1 cellular context compared by ENCODE assay signal in the genomic region with DNA sequence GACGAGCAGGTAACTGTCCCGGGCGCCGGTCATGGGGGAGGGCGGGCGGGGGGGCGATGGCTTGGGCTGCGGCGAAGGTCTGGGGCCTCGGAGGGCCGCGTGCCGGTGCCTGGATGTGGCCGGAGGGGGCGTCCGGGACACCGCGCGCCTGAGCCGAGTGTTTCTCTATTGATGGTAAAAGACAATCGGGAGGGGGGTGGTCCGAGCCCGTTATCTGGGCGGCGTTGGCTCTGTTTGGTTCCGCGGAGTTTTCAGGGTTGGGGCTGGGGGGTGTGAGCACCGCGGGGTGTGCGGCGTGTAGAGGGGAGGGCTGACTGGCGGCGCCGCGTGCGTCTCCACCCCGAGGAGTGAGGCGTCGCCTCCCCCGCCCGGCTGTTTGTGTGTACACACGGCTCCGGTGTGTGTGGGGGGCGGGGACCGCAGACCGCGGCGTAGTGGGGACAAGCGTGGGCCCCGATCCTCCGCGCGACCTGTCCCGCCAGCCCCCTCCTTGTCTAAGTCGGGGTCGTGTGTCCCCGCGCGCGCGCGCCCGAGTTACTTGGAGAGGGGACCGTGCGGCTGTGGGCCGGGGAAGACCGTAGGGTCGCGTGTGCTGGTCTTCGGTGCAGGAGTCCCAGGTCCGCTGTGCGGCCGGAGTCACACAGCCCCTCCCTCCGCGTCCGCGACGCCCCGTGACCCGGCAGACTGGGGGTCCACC.
TF ChIP-seq lines count a peak whose summit lies in the region.

No MANE protein-coding gene starts in this region.

TF ChIP-seq in SK-N-SH treated with all-trans-retinoic acid at 6 μM for 48 hours, 23 proteins besides CTCF, POLR2A, EP300 and RAD21 (continued from another document):
- TF ChIP-seq ZNF70 (CRISPR knock-in tag; IDR thresholded peaks at IDR 0.05) (no peak), ZC3H10 (CRISPR knock-in tag; IDR thresholded peaks at IDR 0.05) (no peak), BACH2 (CRISPR knock-in tag; IDR thresholded peaks at IDR 0.05; ENCODE audit: borderline replicate concordance) (no peak), ISL1 (CRISPR knock-in tag; IDR thresholded peaks at IDR 0.05) (no peak)
- TF ChIP-seq, protein P1, sequence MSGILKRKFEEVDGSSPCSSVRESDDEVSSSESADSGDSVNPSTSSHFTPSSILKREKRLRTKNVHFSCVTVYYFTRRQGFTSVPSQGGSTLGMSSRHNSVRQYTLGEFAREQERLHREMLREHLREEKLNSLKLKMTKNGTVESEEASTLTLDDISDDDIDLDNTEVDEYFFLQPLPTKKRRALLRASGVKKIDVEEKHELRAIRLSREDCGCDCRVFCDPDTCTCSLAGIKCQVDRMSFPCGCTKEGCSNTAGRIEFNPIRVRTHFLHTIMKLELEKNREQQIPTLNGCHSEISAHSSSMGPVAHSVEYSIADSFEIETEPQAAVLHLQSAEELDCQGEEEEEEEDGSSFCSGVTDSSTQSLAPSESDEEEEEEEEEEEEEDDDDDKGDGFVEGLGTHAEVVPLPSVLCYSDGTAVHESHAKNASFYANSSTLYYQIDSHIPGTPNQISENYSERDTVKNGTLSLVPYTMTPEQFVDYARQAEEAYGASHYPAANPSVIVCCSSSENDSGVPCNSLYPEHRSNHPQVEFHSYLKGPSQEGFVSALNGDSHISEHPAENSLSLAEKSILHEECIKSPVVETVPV (CRISPR knock-in tag; IDR thresholded peaks at IDR 0.05): no peak
- TF ChIP-seq, protein P2, sequence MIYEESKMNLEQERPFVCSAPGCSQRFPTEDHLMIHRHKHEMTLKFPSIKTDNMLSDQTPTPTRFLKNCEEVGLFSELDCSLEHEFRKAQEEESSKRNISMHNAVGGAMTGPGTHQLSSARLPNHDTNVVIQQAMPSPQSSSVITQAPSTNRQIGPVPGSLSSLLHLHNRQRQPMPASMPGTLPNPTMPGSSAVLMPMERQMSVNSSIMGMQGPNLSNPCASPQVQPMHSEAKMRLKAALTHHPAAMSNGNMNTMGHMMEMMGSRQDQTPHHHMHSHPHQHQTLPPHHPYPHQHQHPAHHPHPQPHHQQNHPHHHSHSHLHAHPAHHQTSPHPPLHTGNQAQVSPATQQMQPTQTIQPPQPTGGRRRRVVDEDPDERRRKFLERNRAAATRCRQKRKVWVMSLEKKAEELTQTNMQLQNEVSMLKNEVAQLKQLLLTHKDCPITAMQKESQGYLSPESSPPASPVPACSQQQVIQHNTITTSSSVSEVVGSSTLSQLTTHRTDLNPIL (CRISPR knock-in tag; IDR thresholded peaks at IDR 0.05; ENCODE audit: low read depth): no peak
TF ChIP-seq in SK-N-SH treated with all-trans-retinoic acid at 6 μM for 48 hours: peak in this region for 0.
